8 cellular contexts compared by ENCODE assay signal in the genomic region with DNA sequence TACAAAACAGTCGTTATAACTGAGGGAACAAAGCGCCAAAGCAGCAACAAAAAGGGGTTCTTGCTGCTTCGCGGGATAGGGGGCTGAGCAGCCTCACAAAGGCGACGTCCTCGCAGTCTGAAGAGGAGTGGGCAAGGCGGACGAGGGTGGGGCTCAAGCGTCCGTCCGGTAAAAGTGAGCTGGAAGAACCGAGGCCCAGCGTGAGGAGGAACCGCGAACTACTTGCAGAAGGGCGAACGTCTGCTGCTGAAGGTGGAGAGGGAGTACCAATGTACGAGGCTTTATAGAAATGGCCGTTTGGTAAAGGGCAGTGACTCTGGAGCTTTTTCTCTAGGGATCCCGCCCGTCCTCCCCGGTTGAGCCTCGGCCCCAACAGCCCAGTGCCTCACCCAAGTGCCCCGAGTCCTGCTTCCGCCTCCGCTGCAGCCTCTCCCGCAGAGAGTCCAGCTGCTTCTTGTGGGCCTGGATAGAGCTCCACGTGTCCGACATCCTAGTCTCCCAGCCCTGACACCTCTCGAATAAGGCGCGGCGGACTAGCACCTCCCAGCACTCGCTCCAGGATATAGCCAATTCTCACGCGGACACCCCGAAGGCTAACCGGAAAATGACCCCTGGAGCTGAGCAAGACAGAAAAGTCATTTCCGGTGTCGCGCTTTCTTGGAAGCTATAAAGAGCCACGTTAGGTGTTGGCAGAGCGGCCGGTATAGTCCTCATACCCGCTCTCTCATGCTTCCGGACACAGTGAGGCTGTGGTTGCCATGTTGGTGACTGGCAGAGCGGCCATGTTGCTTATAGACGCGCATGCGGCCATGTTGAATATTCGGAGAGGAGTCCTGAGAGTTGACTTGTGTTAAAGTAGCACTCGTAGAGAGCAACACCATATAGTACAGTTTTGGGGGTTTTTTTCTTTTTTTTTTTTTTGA. TPM values are rescaled to one million over a fixed set of nuclear protein-coding genes. Genes with fewer than 3 reads are reported as not detected.
DNase-seq lines count a peak whose midpoint lies in the region; ATAC-seq and TF ChIP-seq lines count a peak whose summit lies in the region.

A gene (minus strand): TSS at position 606 of the 923 bp plus-strand sequence. CDS start 117 bp downstream, at position 489.

- H3K27me3 ChIP-seq in CD8-positive, alpha-beta T cell (ENCODE audit: insufficient read depth, low read length), result no peaks in the 10 kb centered on the region
- H3K27me3 ChIP-seq in lower lobe of right lung (ENCODE audit: low read depth), result no peaks in the 10 kb centered on the region

- H3K4me3 Mint-ChIP-seq in CD8-positive, alpha-beta T cell, result peak within 1 kb of the TSS; percentile 99

- peak within 1 kb of the TSS; percentile 89 for H3K27ac ChIP-seq in CD8-positive, alpha-beta T cell (ENCODE audit: low read depth, low read length)
- peak within 1 kb of the TSS; percentile 91 for H3K27ac ChIP-seq in lower lobe of right lung

- H3K4me1 Mint-ChIP-seq in CD8-positive, alpha-beta T cell (ENCODE audit: low read depth), result peaks cover 39% of the 10 kb centered on the region

- peaks cover 5% of the 10 kb centered on the region for H3K36me3 ChIP-seq in CD8-positive, alpha-beta T cell (ENCODE audit: insufficient read depth, low read length)
- peaks cover 31% of the 10 kb centered on the region for H3K36me3 ChIP-seq in lower lobe of right lung

- intact Hi-C loops in CD8-positive, alpha-beta T cell (cut with DNase I, micrococcal nuclease), result loop anchor here (1.0 to 10.0 kb wide), 11 partner anchors 15 to 1414 kb away; a partner anchor contains a TSS
- intact Hi-C loops in lower lobe of right lung (cut with DNase I), result no loop called here

- H3K9me3 Mint-ChIP-seq in CD8-positive, alpha-beta T cell, result peaks cover 2% of the 10 kb centered on the region

- H3K4me3 ChIP-seq in CD8-positive, alpha-beta T cell (ENCODE audit: low read depth, low read length), result peak within 1 kb of the TSS; percentile 85
- peak within 1 kb of the TSS; percentile 83 for H3K4me3 ChIP-seq in lower lobe of right lung

- peaks cover 29% of the 10 kb centered on the region for H3K36me3 Mint-ChIP-seq in CD8-positive, alpha-beta T cell

- POLR2A ChIA-PET in CD8-positive, alpha-beta T cell (lab: Charles Lee), result interaction anchor here (0.9 to 4.2 kb wide), 8 partner anchors 9 to 74 kb away, joined by 3 to 44 read pairs (median 9); a partner anchor contains a TSS

- H3K9me3 ChIP-seq in CD8-positive, alpha-beta T cell (ENCODE audit: low read length), result no peaks in the 10 kb centered on the region
- no peaks in the 10 kb centered on the region for H3K9me3 ChIP-seq in lower lobe of right lung

- peak; percentile 87 to 96 (median 92) for DNase-seq in CD8-positive, alpha-beta T cell
- DNase-seq in HS-27A (ENCODE audit: low read depth) (peak; percentile 98), NK-92 (lab: John Stamatoyannopoulos, UW; ENCODE audit: unreplicated experiment) (peak; percentile 68), lower lobe of right lung (peak; percentile 98)
- peak; percentile 82 to 88 for DNase-seq in activated CD8-positive, alpha-beta memory T cell treated with anti-CD3 and anti-CD28 coated beads for 1 hour (ENCODE audit: extremely low read depth in 1 of 2, low read depth in 1 of 2)
- peak; percentile 95 for DNase-seq in effector CD4-positive, alpha-beta T cell
- DNase-seq in stimulated activated CD4-positive, alpha-beta T cell treated with anti-CD3 and anti-CD28 coated beads, TNF-alpha, amount 100 ng/mL, for 24 hours (ENCODE audit: low read depth in 3 of 3), result peak; percentile 80 to 90 (median 89)

- H3K4me1 ChIP-seq in CD8-positive, alpha-beta T cell (ENCODE audit: insufficient read depth, low read length), result peaks cover 22% of the 10 kb centered on the region
- peaks cover 21% of the 10 kb centered on the region for H3K4me1 ChIP-seq in lower lobe of right lung

- H3K27ac Mint-ChIP-seq in CD8-positive, alpha-beta T cell, result peak within 1 kb of the TSS; percentile 99

- no peaks in the 10 kb centered on the region for H3K27me3 Mint-ChIP-seq in CD8-positive, alpha-beta T cell (ENCODE audit: low read depth)

- no peak for TF ChIP-seq CTCF in CD8-positive, alpha-beta T cell (IDR thresholded peaks at IDR 0.05)
- no peak for TF ChIP-seq CTCF in lower lobe of right lung (IDR thresholded peaks at IDR 0.05)

- peak; percentile 99 for ATAC-seq in CD8-positive, alpha-beta T cell
- ATAC-seq in GM19467 (IDR thresholded peaks at IDR 0.05; ENCODE audit: unreplicated experiment) (peak; percentile 99), lower lobe of right lung (peak; percentile 99)

- CTCF ChIA-PET in CD8-positive, alpha-beta T cell (lab: Charles Lee), result interaction anchor here (0.7 to 3.7 kb wide), 8 partner anchors 10 to 81 kb away, joined by 3 to 19 read pairs (median 6); a partner anchor contains a TSS

RNA-seq across cellular contexts. Expression of the gene that starts here (rescaled TPM):
- total RNA-seq in CD8-positive, alpha-beta T cell, result 10 to 100 TPM; 23.7 to 26.5 TPM
- total RNA-seq in lower lobe of right lung, result 47.8 TPM

Comparison
In these comparisons a context has a peak if more than half of its experiments do, and no peak if none do; other contexts are left out.
1. Peak in every context shown above with its lines: DNase-seq, ATAC-seq, H3K4me3 ChIP-seq and H3K27ac ChIP-seq.